ENCODE assay signal across 24 cellular contexts in genomic region chr5:44679200-44679599, GRCh38.
"Had no signal": no experiment of that assay in that cellular context is flagged by ENCODE, and none has a peak within 500 bp of the region (broad histone marks: within the 10 kb centered on the region; RNA-seq: fewer than 3 reads in every experiment).

No MANE protein-coding gene starts in this region.

- H3K27ac ChIP-seq: HL-60, KMS-11, SJSA1, SK-N-MC had no signal

- H3K27me3 ChIP-seq: SJSA1 had no signal

- H3K4me2 ChIP-seq: KMS-11 had no signal

- H3K9me3 ChIP-seq: SJSA1 had no signal

- H3K4me3 Mint-ChIP-seq: IgD-negative memory B cell had no signal

- DNase-seq: Kasumi-1, NCI-H1092, NCI-H1105 treated with DMSO at 0.1 percent for 48 hours, NCI-H1417 treated with DMSO at 0.1 percent for 48 hours, NCI-H146, NCI-H187, NCI-H2029, NCI-H2081 treated with DMSO at 0.1 percent for 48 hours, NCI-H2171, NCI-H226, NCI-H446, NCI-H510A, NCI-H524 treated with DMSO at 0.1 percent for 48 hours, NCI-H69, NCI-H774, Right ventricle myocardium superior, RPMI8226, SIG-M5 had no signal

- H3K27ac Mint-ChIP-seq: IgD-negative memory B cell had no signal

- H3K4me1 ChIP-seq: SJSA1 had no signal

- H3K9ac ChIP-seq: KMS-11 had no signal

- H3K4me1 Mint-ChIP-seq: IgD-negative memory B cell had no signal

- H3K27me3 Mint-ChIP-seq: IgD-negative memory B cell had no signal

- ATAC-seq: K562 had no signal
